In genomic region chr6:125781307-125781868, GRCh38 we compare ENCODE assay signal across 1 cellular context.
A peak's percentile ranks its signal among the peaks of the same experiment; 100 is the strongest.
TF ChIP-seq lines count a peak whose summit lies in the region.

No MANE protein-coding gene starts in this region.

TF ChIP-seq in GM12878, 131 proteins besides CTCF, POLR2A, EP300 and RAD21 (continued from another document):
- TF ChIP-seq PAX5 (IDR thresholded peaks at IDR 0.05; ENCODE audit: borderline replicate concordance, low read depth, low read length) (no peak), SMAD1 (IDR thresholded peaks at IDR 0.05; ENCODE audit: low read depth, partially characterized antibody) (no peak), SMC3 (IDR thresholded peaks at IDR 0.05; ENCODE audit: borderline replicate concordance, low read length) (peak; percentile 37; the same call in 1 of the 2 replicates), ZZZ3 (IDR thresholded peaks at IDR 0.05; ENCODE audit: control insufficient read depth, insufficient read length, low read depth) (no peak), DPF2 (IDR thresholded peaks at IDR 0.05) (no peak), EED (IDR thresholded peaks at IDR 0.05; ENCODE audit: low read depth) (no peak)
